18 cellular contexts compared by ENCODE assay signal in genomic region chr2:72012886-72013574, GRCh38.
A peak's percentile ranks its signal among the peaks of the same experiment; 100 is the strongest.
DNase-seq lines count a peak whose midpoint lies in the region; ATAC-seq, FAIRE-seq and TF ChIP-seq lines count a peak whose summit lies in the region.
"Had no signal": no experiment of that assay in that cellular context is flagged by ENCODE, and none has a peak within 500 bp of the region (broad histone marks: within the 10 kb centered on the region; RNA-seq: fewer than 3 reads in every experiment).

No MANE protein-coding gene starts in this region.

- H3K9ac ChIP-seq in K562 (ENCODE audit: insufficient read depth in 1 of 2, low read depth in 2 of 2, low read length in 2 of 2) = no peak overlapping the region

- peaks cover 4% of the 10 kb centered on the region; the same call in 1 of the 2 replicates for H4K20me1 ChIP-seq in K562 (replicated peaks; ENCODE audit: control insufficient read depth, insufficient read depth, low read length)

- no peaks in the 10 kb centered on the region for H3K9me1 ChIP-seq in K562 (ENCODE audit: control insufficient read depth, insufficient read depth, low read length)

- POLR2A ChIA-PET in K562 (lab: Yijun Ruan, JAX) (interaction anchor here (0.7 kb wide), 1 partner anchor 1232 kb away, joined by 3 read pairs; no protein-coding TSS in a partner anchor), A673 (lab: Charles Lee; ENCODE audit: low non-redundant PET) (no interaction called here)

- no peaks in the 10 kb centered on the region for H3K79me2 ChIP-seq in K562 (ENCODE audit: control insufficient read depth, insufficient read depth, low read length)

- TF ChIP-seq CTCF in K562 (IDR thresholded peaks at IDR 0.05 in 2 of 3, conservative IDR thresholded peaks at IDR 0.05 in 1 of 3; ENCODE audit: insufficient read depth in 2 of 3, low read depth in 1 of 3, low read length in 3 of 3) = no peak
- no peak for TF ChIP-seq CTCF in A673 (conservative IDR thresholded peaks at IDR 0.05; ENCODE audit: low read depth, low read length)

- WGBS in right cardiac atrium = 78% methylated on average over 9 of the region's 9 CpGs
- 5% methylated on average over 8 of the region's 9 CpGs for WGBS in K562 (ENCODE audit: insufficient coverage, low coverage, missing lambda C conversion rate)

- in situ Hi-C loops in K562 (cut with MboI) = no loop called here

- CTCF ChIA-PET in K562 (lab: Yijun Ruan, JAX; ENCODE audit: low intra/inter-chr PET ratio) = no interaction called here
- CTCF ChIA-PET in A673 (lab: Charles Lee) = no interaction called here

- H3K4me1 ChIP-seq in right cardiac atrium (ENCODE audit: control insufficient read depth, insufficient read depth, low read length) = no peaks in the 10 kb centered on the region
- H3K4me1 ChIP-seq in K562 (replicated peaks in 1 of 2; ENCODE audit: control insufficient read depth in 2 of 2, insufficient read depth in 2 of 2, low read length in 2 of 2) = no peaks in the 10 kb centered on the region; a peak in 2 of 5 replicates
- H3K4me1 ChIP-seq in A673 (ENCODE audit: insufficient read depth, low read length, poor library complexity, severe bottlenecking) = no peaks in the 10 kb centered on the region
- H3K4me1 ChIP-seq: heart left ventricle had no signal

- H3K27ac ChIP-seq in right cardiac atrium (ENCODE audit: low read length) = no peak overlapping the region
- no peak overlapping the region for H3K27ac ChIP-seq in K562 (ENCODE audit: extremely low read depth, low read depth, low read length)
- H3K27ac ChIP-seq in A673 (ENCODE audit: low read depth, low read length, poor library complexity, severe bottlenecking) = no peak overlapping the region
- H3K27ac ChIP-seq: heart left ventricle had no signal

- no peak overlapping the region for H2AFZ ChIP-seq in K562 (ENCODE audit: low read depth, low read length)

- H3K9me3 ChIP-seq in right cardiac atrium (ENCODE audit: control insufficient read depth, low read length) = no peaks in the 10 kb centered on the region
- no peaks in the 10 kb centered on the region for H3K9me3 ChIP-seq in K562 (replicated peaks; ENCODE audit: control insufficient read depth, insufficient read depth, low read depth, low read length)
- H3K9me3 ChIP-seq in A673 (ENCODE audit: low read depth, low read length, poor library complexity, severe bottlenecking) = no peaks in the 10 kb centered on the region
- H3K9me3 ChIP-seq: heart left ventricle had no signal

- H3K27me3 ChIP-seq in right cardiac atrium (ENCODE audit: control insufficient read depth, insufficient read depth) (no peaks in the 10 kb centered on the region), K562 (ENCODE audit: control insufficient read depth in 2 of 2, insufficient read depth in 2 of 2, low read length in 2 of 2) (peaks cover 4 to 25% of the 10 kb centered on the region in 2 experiments; a peak in 4 of 5 replicates), A673 (replicated peaks; ENCODE audit: insufficient read depth, low read depth, low read length, poor library complexity) (no peaks in the 10 kb centered on the region)

- TF ChIP-seq EP300 in K562 (IDR thresholded peaks at IDR 0.05; ENCODE audit: low read length) = no peak

- no peak for TF ChIP-seq RAD21 in K562 (CRISPR knock-in tag; conservative IDR thresholded peaks at IDR 0.05 in 1 of 2, IDR thresholded peaks at IDR 0.05 in 1 of 2)

- BruUV-seq in K562 (replicated peaks; lab: Mats Ljungman, UMichigan) (no TSS peak), A673 (replicated peaks; lab: Mats Ljungman, UMichigan) (no TSS peak)

- no peak for TF ChIP-seq POLR2A in K562 (conservative IDR thresholded peaks at IDR 0.05)

- no peak for FAIRE-seq in K562 (lab: Jason Lieb, UNC)
- FAIRE-seq: keratinocyte had no signal

- intact Hi-C loops in cardiac septum (cut with DNase I) = no loop called here
- intact Hi-C loops in right cardiac atrium (cut with DNase I) = loop anchor here in 1 of 4 donors (10.0 kb wide), 1 partner anchor 122 kb away; no protein-coding TSS in a partner anchor
- intact Hi-C loops in K562 (cut with micrococcal nuclease) = no loop called here
- intact Hi-C loops in A673 (cut with micrococcal nuclease; ENCODE audit: unreplicated experiment) = no loop called here

- DNase-seq in cardiac septum (ENCODE audit: low spot score) (peak; percentile 70), right cardiac atrium (no peak), K562 (ENCODE audit: extremely low read depth in 1 of 4, low spot score in 3 of 4) (peak in 1 of 4 experiments; percentile 6), left lobe of liver (ENCODE audit: low spot score) (peak; percentile 24), ureter (ENCODE audit: low spot score) (peak; percentile 29), A673 (ENCODE audit: low spot score) (no peak)
- DNase-seq: activated CD4-positive, alpha-beta T cell treated with anti-CD3 and anti-CD28 coated beads, Interleukin-2, amount 50 U/mL, for 48 hours; activated T-cell treated with anti-CD3 and anti-CD28 coated beads, Interleukin-2, amount 50 U/mL, for 72 hours; CD8-positive, alpha-beta memory T cell; midbrain; NCI-H1048; NCI-H2107; retina had no signal

- H3K4me2 ChIP-seq in K562 (ENCODE audit: insufficient read depth, low read length) = no peak overlapping the region

- ATAC-seq in right cardiac atrium (no peak), K562 (no peak; the same call in 1 of the 3 replicates), left lobe of liver (no peak), GM21619 (IDR thresholded peaks at IDR 0.05; ENCODE audit: unreplicated experiment) (no peak), HG03139 (IDR thresholded peaks at IDR 0.05; ENCODE audit: unreplicated experiment) (no peak)
- ATAC-seq: activated T-cell treated with anti-CD3 and anti-CD28 coated beads, Interleukin-2, amount 50 U/mL, for 72 hours; heart left ventricle; Panc1 had no signal

- H3K36me3 ChIP-seq in K562 (ENCODE audit: control insufficient read depth, insufficient read depth, low read length) = no peaks in the 10 kb centered on the region
- no peaks in the 10 kb centered on the region for H3K36me3 ChIP-seq in A673 (ENCODE audit: insufficient read depth, low read length, poor library complexity, severe bottlenecking)
- H3K36me3 ChIP-seq: heart left ventricle had no signal

- no peak overlapping the region for H3K4me3 ChIP-seq in right cardiac atrium (ENCODE audit: low read length)
- no peak overlapping the region for H3K4me3 ChIP-seq in K562
- no peak overlapping the region for H3K4me3 ChIP-seq in A673 (ENCODE audit: low read depth, low read length, poor library complexity, severe bottlenecking)
- H3K4me3 ChIP-seq: heart left ventricle had no signal

TF ChIP-seq in K562, 482 proteins besides CTCF, POLR2A, EP300 and RAD21:
- TF ChIP-seq RNF2 (IDR thresholded peaks at IDR 0.05) = no peak
- peak; percentile 45; the same call in 1 of the 2 replicates for TF ChIP-seq VEZF1 (CRISPR knock-in tag; IDR thresholded peaks at IDR 0.05)
- peak; percentile 59; the same call in 1 of the 2 replicates for TF ChIP-seq FOSL1 (tag; conservative IDR thresholded peaks at IDR 0.05)
- TF ChIP-seq, protein P1, sequence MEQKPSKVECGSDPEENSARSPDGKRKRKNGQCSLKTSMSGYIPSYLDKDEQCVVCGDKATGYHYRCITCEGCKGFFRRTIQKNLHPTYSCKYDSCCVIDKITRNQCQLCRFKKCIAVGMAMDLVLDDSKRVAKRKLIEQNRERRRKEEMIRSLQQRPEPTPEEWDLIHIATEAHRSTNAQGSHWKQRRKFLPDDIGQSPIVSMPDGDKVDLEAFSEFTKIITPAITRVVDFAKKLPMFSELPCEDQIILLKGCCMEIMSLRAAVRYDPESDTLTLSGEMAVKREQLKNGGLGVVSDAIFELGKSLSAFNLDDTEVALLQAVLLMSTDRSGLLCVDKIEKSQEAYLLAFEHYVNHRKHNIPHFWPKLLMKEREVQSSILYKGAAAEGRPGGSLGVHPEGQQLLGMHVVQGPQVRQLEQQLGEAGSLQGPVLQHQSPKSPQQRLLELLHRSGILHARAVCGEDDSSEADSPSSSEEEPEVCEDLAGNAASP (IDR thresholded peaks at IDR 0.05) = no peak
- peak; percentile 59 for TF ChIP-seq BHLHE40 (IDR thresholded peaks at IDR 0.05; ENCODE audit: low read length)

Comparison
In these comparisons a context has a peak if more than half of its experiments do, and no peak if none do; other contexts are left out.
1. DNase-seq: peak in cardiac septum (single experiment), left lobe of liver (single experiment) and ureter (single experiment); none in right cardiac atrium (0 of 3) and A673 (single experiment).